In the genomic region with DNA sequence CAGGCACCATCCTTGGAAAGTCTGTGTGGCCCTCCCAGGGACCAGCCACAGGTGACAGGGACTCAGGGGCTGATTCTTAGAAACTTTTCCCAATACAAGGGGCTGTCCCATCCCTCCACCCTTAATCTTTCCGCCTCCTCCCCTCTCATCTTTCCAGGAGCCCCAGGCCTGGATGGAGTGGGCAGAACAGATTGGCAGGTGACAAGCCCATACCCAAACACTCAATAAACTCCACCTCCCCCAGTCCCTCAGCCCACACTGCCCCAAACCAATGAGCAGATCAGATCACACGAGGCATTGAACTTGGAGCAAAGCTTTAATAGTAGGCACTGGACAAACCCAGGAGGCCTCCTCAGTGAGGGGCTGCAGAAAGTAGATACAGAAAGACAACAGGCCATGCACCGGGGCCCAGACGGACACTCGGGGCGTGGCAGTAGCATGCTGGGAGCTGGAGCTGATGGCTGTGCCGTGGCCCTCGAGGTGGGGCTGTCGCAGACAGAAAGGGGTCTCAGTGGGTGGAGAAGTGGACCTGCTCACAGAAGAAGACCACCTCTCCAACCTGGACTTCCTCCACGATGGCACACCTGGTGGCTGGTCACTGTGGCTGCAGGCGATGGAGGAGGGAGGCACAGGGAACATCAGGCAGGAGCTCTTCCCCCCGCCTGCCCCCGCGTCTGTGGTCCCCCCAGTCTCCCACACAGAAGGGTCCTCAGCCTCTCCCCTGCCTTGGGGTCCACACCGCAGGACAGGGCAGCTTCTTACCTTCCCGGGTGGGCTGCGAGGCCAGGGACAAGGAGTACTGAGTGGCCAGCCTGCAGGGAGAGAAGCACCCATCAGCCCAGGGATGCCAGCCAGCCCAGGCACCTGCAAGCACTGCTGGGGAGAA, we compare ENCODE assay signal across 11 cellular contexts. TPM values are rescaled to one million over a fixed set of nuclear protein-coding genes. Genes with fewer than 3 reads are reported as not detected.
DNase-seq lines count a peak whose midpoint lies in the region; ATAC-seq and TF ChIP-seq lines count a peak whose summit lies in the region.
"Not testable (repeated sequence)": the region's sequence is repeated elsewhere in the genome, so short reads cannot be mapped to it uniquely, and the experiment has no call there.
"Had no signal": no experiment of that assay in that cellular context is flagged by ENCODE, and none has a peak within 500 bp of the region (broad histone marks: within the 10 kb centered on the region; RNA-seq: fewer than 3 reads in every experiment).

No MANE protein-coding gene starts in this region.

- not testable (repeated sequence) for H3K27me3 ChIP-seq in PC-3 (ENCODE audit: low read length); neural progenitor cell; aorta (ENCODE audit: control insufficient read depth in 1 of 2, insufficient read depth in 2 of 2, low read length in 1 of 2)

- H3K9me3 Mint-ChIP-seq in activated naive CD4-positive, alpha-beta T cell treated with anti-CD3 and anti-CD28 coated beads for 36 hours; chondrocyte (ENCODE audit: low read depth); neural progenitor cell; progenitor cell of endocrine pancreas (ENCODE audit: low read depth): not testable (repeated sequence)

- H3F3A ChIP-seq in PC-3 (ENCODE audit: low read length, unreplicated experiment); neural progenitor cell (ENCODE audit: low read depth): not testable (repeated sequence)

- H3K4me2 ChIP-seq in PC-3 (ENCODE audit: low read length); neural progenitor cell: not testable (repeated sequence)

- ATAC-seq in PC-3; left ventricle myocardium superior; aorta (ENCODE audit: low FRiP score): not testable (repeated sequence)

- not testable (repeated sequence) for H3K4me1 Mint-ChIP-seq in activated naive CD4-positive, alpha-beta T cell treated with anti-CD3 and anti-CD28 coated beads for 36 hours (ENCODE audit: low read depth); neural progenitor cell; progenitor cell of endocrine pancreas (ENCODE audit: low read depth)
- peaks cover 65% of the 10 kb centered on the region for H3K4me1 Mint-ChIP-seq in chondrocyte (ENCODE audit: low read depth)

- not testable (repeated sequence) for H3K36me3 Mint-ChIP-seq in activated naive CD4-positive, alpha-beta T cell treated with anti-CD3 and anti-CD28 coated beads for 36 hours (ENCODE audit: low read depth); chondrocyte (ENCODE audit: low read depth); neural progenitor cell; progenitor cell of endocrine pancreas (ENCODE audit: insufficient read depth)

- DNase-seq in PC-3; activated naive CD4-positive, alpha-beta T cell treated with anti-CD3 and anti-CD28 coated beads for 36 hours; neural progenitor cell (ENCODE audit: low spot score); progenitor cell of endocrine pancreas (ENCODE audit: low spot score, unreplicated experiment): not testable (repeated sequence)
- DNase-seq in chondrocyte (ENCODE audit: low spot score) (peak; percentile 61), left ventricle myocardium superior (peak; percentile 12), aorta (peak; percentile 24 to 51)

- H3K9ac ChIP-seq in PC-3 (ENCODE audit: low read length), result peak overlapping the region; percentile 56
- not testable (repeated sequence) for H3K9ac ChIP-seq in neural progenitor cell

- H3K9me2 ChIP-seq in PC-3 (replicated peaks; ENCODE audit: low read length), result not testable (repeated sequence)

- not testable (repeated sequence) for BruUV-seq in PC-3 (replicated peaks; lab: Mats Ljungman, UMichigan)

- not testable (repeated sequence) for H3K36me3 ChIP-seq in PC-3 (ENCODE audit: low read depth, low read length); neural progenitor cell; aorta (ENCODE audit: control insufficient read depth in 1 of 2, insufficient read depth in 2 of 2, low read length in 1 of 2)

- POLR2A ChIA-PET in PC-3 (lab: Charles Lee; ENCODE audit: unreplicated experiment), result not testable (repeated sequence)

- H3K4me3 Mint-ChIP-seq in activated naive CD4-positive, alpha-beta T cell treated with anti-CD3 and anti-CD28 coated beads for 36 hours; chondrocyte (ENCODE audit: unreplicated experiment); neural progenitor cell; progenitor cell of endocrine pancreas (ENCODE audit: low read depth): not testable (repeated sequence)

- TF ChIP-seq CTCF in PC-3 (conservative IDR thresholded peaks at IDR 0.05; ENCODE audit: low read depth, low read length); neural progenitor cell (IDR thresholded peaks at IDR 0.05); progenitor cell of endocrine pancreas (IDR thresholded peaks at IDR 0.05; ENCODE audit: unreplicated experiment): not testable (repeated sequence)
- peak; percentile 24 for TF ChIP-seq CTCF in chondrocyte (IDR thresholded peaks at IDR 0.05)

- not testable (repeated sequence) for H3K4me3 ChIP-seq in PC-3 (ENCODE audit: low read length); neural progenitor cell; aorta (ENCODE audit: low read length in 2 of 2)

- WGBS in aorta, 2 donors, result 93 to 95% methylated on average over 17 of the region's 17 CpGs

- not testable (repeated sequence) for H3K27me3 Mint-ChIP-seq in activated naive CD4-positive, alpha-beta T cell treated with anti-CD3 and anti-CD28 coated beads for 36 hours (ENCODE audit: low read depth); chondrocyte (ENCODE audit: low read depth); neural progenitor cell (ENCODE audit: insufficient read depth, low read depth)
- peaks cover 10% of the 10 kb centered on the region for H3K27me3 Mint-ChIP-seq in progenitor cell of endocrine pancreas

- not testable (repeated sequence) for H3K9me3 ChIP-seq in PC-3 (ENCODE audit: low read length); neural progenitor cell (ENCODE audit: low read depth); aorta (ENCODE audit: control insufficient read depth, low read length)

- H3K79me2 ChIP-seq in PC-3 (ENCODE audit: low read length); neural progenitor cell (ENCODE audit: low read depth): not testable (repeated sequence)

- H3K27ac ChIP-seq in PC-3 (ENCODE audit: low read length), result peak overlapping the region; percentile 63
- not testable (repeated sequence) for H3K27ac ChIP-seq in neural progenitor cell; aorta (ENCODE audit: low read depth in 1 of 2, low read length in 2 of 2)

- CTCF ChIA-PET in PC-3 (lab: Charles Lee); activated naive CD4-positive, alpha-beta T cell treated with anti-CD3 and anti-CD28 coated beads for 36 hours (lab: Charles Lee): not testable (repeated sequence)

- intact Hi-C loops in PC-3 (cut with micrococcal nuclease); activated naive CD4-positive, alpha-beta T cell treated with anti-CD3 and anti-CD28 coated beads for 36 hours (cut with micrococcal nuclease); left ventricle myocardium superior (cut with micrococcal nuclease); aorta (cut with DNase I): not testable (repeated sequence)

- H4K20me1 ChIP-seq in PC-3 (ENCODE audit: low read length); neural progenitor cell (ENCODE audit: low read depth): not testable (repeated sequence)

- H2AFZ ChIP-seq in PC-3 (ENCODE audit: low read length); neural progenitor cell (replicated peaks): not testable (repeated sequence)

- peaks cover 14% of the 10 kb centered on the region; the same call in 1 of the 2 replicates for H3K4me1 ChIP-seq in PC-3 (ENCODE audit: insufficient read depth, low read length)
- not testable (repeated sequence) for H3K4me1 ChIP-seq in neural progenitor cell; aorta (ENCODE audit: control insufficient read depth in 1 of 2, insufficient read depth in 2 of 2, low read length in 2 of 2)

- H3K27ac Mint-ChIP-seq in activated naive CD4-positive, alpha-beta T cell treated with anti-CD3 and anti-CD28 coated beads for 36 hours, result peak overlapping the region; percentile 50
- H3K27ac Mint-ChIP-seq in chondrocyte (ENCODE audit: unreplicated experiment), result peak overlapping the region; percentile 90
- peak overlapping the region; percentile 74 for H3K27ac Mint-ChIP-seq in neural progenitor cell
- peak overlapping the region; percentile 45 for H3K27ac Mint-ChIP-seq in progenitor cell of endocrine pancreas

RNA-seq across cellular contexts. Expression of a gene that starts 1.9 kb away (rescaled TPM):
- total RNA-seq in PC-3 (2014; rRNA removed) (92.1 and 115 TPM in 2 replicates), chondrocyte (183 to 261 TPM (median 258 TPM) in 3 replicates), left ventricle myocardium superior (not detected), neural progenitor cell (ENCODE audit: low replicate concordance) (not detected in 2 replicates), progenitor cell of endocrine pancreas (0.22 and 0.46 TPM in 2 replicates), aorta (1 to 10 TPM; 3.8 to 5.5 TPM)
- not detected for total RNA-seq in activated naive CD4-positive, alpha-beta T cell treated with anti-CD3 and anti-CD28 coated beads for 36 hours
- polyA plus RNA-seq in aorta, result 100 to 1,000 TPM in 1 of 2 donors, 10 to 100 TPM in 1; 33.2 to 126 TPM
- total RNA-seq: CD4-positive, alpha-beta memory T cell had no signal
- polyA plus RNA-seq: CD4-positive, alpha-beta memory T cell; IgD-negative memory B cell had no signal

RNA-seq across cellular contexts. Expression of a gene that starts 13.7 kb away (rescaled TPM):
- 42.6 and 53.1 TPM in 2 replicates for total RNA-seq in PC-3 (2014; rRNA removed)
- not detected for total RNA-seq in activated naive CD4-positive, alpha-beta T cell treated with anti-CD3 and anti-CD28 coated beads for 36 hours
- 3.9 to 5.9 TPM (median 5.5 TPM) in 3 replicates for total RNA-seq in chondrocyte
- not detected for total RNA-seq in left ventricle myocardium superior
- total RNA-seq in neural progenitor cell (ENCODE audit: low replicate concordance), result not detected in 2 replicates
- total RNA-seq in progenitor cell of endocrine pancreas, result not detected in 2 replicates
- total RNA-seq in aorta, result under 1 TPM; 0.30 to 0.65 TPM
- 10 to 100 TPM in 1 of 2 donors, 1 to 10 TPM in 1; 6.9 to 15.7 TPM for polyA plus RNA-seq in aorta
- total RNA-seq: CD4-positive, alpha-beta memory T cell; NCI-H460 had no signal
- polyA plus RNA-seq: CD4-positive, alpha-beta memory T cell; IgD-negative memory B cell had no signal

RNA-seq across cellular contexts. Expression of a gene that starts 39.6 kb away (rescaled TPM):
- 0.15 TPM in 1 of 2 replicates, not detected in the other for total RNA-seq in PC-3 (2014; rRNA removed)
- not detected for total RNA-seq in activated naive CD4-positive, alpha-beta T cell treated with anti-CD3 and anti-CD28 coated beads for 36 hours
- 0.23 to 0.94 TPM (median 0.32 TPM) in 3 replicates for total RNA-seq in chondrocyte
- total RNA-seq in left ventricle myocardium superior, result not detected
- total RNA-seq in neural progenitor cell (ENCODE audit: low replicate concordance), result not detected in 2 replicates
- total RNA-seq in progenitor cell of endocrine pancreas, result not detected in 2 replicates
- total RNA-seq in aorta, result 1 to 10 TPM in 1 of 2 donors, under 1 TPM in 1; 0.30 to 1.2 TPM
- 10 to 100 TPM in 1 of 2 donors, 1 to 10 TPM in 1; 4.4 to 46.7 TPM for polyA plus RNA-seq in aorta
- total RNA-seq: CD4-positive, alpha-beta memory T cell; NCI-H460 had no signal
- polyA plus RNA-seq: CD4-positive, alpha-beta memory T cell; IgD-negative memory B cell had no signal

RNA-seq across cellular contexts. Expression of a gene that starts 54.4 kb away (rescaled TPM):
- total RNA-seq in PC-3 (2014; rRNA removed), result 1.0 TPM in 1 of 2 replicates, not detected in the other
- total RNA-seq in activated naive CD4-positive, alpha-beta T cell treated with anti-CD3 and anti-CD28 coated beads for 36 hours, result not detected
- not detected in 3 replicates for total RNA-seq in chondrocyte
- not detected for total RNA-seq in left ventricle myocardium superior
- not detected in 2 replicates for total RNA-seq in neural progenitor cell (ENCODE audit: low replicate concordance)
- total RNA-seq in progenitor cell of endocrine pancreas, result not detected in 2 replicates
- not detected for total RNA-seq in aorta
- polyA plus RNA-seq in aorta, result under 1 TPM in 1 of 2 donors, not detected in 1; 0.18 TPM
- total RNA-seq: CD4-positive, alpha-beta memory T cell; NCI-H460 had no signal
- polyA plus RNA-seq: A549; CD4-positive, alpha-beta memory T cell; IgD-negative memory B cell had no signal

Comparison
In these comparisons a context has a peak if more than half of its experiments do, and no peak if none do; other contexts are left out.
1. RNA of a gene that starts 1.9 kb away (total RNA-seq): 183 to 261 TPM in chondrocyte and 92.1 to 115 TPM in PC-3; 3.8 to 5.5 TPM in aorta, 0.22 to 0.46 TPM in progenitor cell of endocrine pancreas, not detected in activated naive CD4-positive, alpha-beta T cell treated with anti-CD3 and anti-CD28 coated beads for 36 hours, not detected in neural progenitor cell and not detected in left ventricle myocardium superior (single experiment); every median in the first group is over 10 times any median in the second.
2. Peak in every context shown above with its lines, with median percentiles within 50 percentile points of each other: H3K27ac Mint-ChIP-seq.